In the genomic region with DNA sequence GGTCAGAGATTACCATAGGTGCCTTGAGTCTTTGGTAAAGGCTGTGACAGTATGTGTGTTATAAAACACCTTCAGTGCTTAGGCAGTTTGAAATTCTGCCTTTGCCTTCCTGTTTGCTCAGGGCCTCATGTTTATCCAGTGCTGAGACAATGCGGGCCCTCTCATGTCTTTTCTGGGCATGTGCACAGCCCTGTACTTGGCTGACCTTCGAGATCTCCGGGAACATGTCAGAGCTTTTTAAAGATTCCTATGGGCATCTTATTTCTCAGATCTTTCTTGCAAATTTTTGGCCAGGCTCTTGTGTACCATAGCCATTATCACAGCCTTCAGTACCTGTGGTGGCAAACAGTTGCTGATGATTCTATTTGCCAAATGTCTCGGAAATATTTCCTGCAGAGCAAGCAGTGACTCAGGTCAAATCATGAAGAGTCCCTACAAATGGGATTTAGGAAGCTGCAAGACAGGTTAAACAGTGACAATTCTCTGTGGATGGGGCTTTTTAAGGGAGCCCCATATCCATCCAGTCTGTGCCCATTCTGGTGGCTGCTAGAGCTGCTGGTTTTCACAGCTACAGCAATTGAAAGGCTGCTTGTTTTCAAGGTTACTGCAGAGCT, we compare ENCODE assay signal across 1 cellular context.
TF ChIP-seq lines count a peak whose summit lies in the region.

No MANE protein-coding gene starts in this region.

TF ChIP-seq in HepG2, 621 proteins besides CTCF, POLR2A, EP300 and RAD21 (continued from another document and continues in another):
- no peak for TF ChIP-seq DMTF1 (CRISPR knock-in tag; IDR thresholded peaks at IDR 0.05)
- TF ChIP-seq HNRNPUL1 (IDR thresholded peaks at IDR 0.05; ENCODE audit: low read depth, low read length), result no peak
- TF ChIP-seq, protein P1, sequence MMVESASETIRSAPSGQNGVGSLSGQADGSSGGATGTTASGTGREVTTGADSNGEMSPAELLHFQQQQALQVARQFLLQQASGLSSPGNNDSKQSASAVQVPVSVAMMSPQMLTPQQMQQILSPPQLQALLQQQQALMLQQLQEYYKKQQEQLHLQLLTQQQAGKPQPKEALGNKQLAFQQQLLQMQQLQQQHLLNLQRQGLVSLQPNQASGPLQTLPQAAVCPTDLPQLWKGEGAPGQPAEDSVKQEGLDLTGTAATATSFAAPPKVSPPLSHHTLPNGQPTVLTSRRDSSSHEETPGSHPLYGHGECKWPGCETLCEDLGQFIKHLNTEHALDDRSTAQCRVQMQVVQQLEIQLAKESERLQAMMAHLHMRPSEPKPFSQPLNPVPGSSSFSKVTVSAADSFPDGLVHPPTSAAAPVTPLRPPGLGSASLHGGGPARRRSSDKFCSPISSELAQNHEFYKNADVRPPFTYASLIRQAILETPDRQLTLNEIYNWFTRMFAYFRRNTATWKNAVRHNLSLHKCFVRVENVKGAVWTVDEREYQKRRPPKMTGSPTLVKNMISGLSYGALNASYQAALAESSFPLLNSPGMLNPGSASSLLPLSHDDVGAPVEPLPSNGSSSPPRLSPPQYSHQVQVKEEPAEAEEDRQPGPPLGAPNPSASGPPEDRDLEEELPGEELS (CRISPR knock-in tag; IDR thresholded peaks at IDR 0.05), result peak; percentile 88
- TF ChIP-seq ZNF10 (CRISPR knock-in tag; IDR thresholded peaks at IDR 0.05; ENCODE audit: borderline replicate concordance, low read depth), result no peak
- TF ChIP-seq SMAD3 (CRISPR knock-in tag; IDR thresholded peaks at IDR 0.05), result no peak
- peak; percentile 61; the same call in 1 of the 2 replicates for TF ChIP-seq NR2F6 (IDR thresholded peaks at IDR 0.05)
- peak; percentile 70 for TF ChIP-seq NR2F6 (CRISPR knock-in tag; IDR thresholded peaks at IDR 0.05)
- TF ChIP-seq HCFC1 (IDR thresholded peaks at IDR 0.05; ENCODE audit: low read depth, low read length), result no peak
- no peak for TF ChIP-seq ZNF30 (CRISPR knock-in tag; IDR thresholded peaks at IDR 0.05)
- no peak for TF ChIP-seq CHCHD3 (CRISPR knock-in tag; IDR thresholded peaks at IDR 0.05)
- no peak for TF ChIP-seq SP4 (CRISPR knock-in tag; IDR thresholded peaks at IDR 0.05)
- TF ChIP-seq ZNF850 (CRISPR knock-in tag; conservative IDR thresholded peaks at IDR 0.05), result no peak
- no peak for TF ChIP-seq ZNF570 (CRISPR knock-in tag; IDR thresholded peaks at IDR 0.05; ENCODE audit: borderline replicate concordance)
- no peak for TF ChIP-seq SNRNP70 (IDR thresholded peaks at IDR 0.05; ENCODE audit: low read depth, low read length)
- TF ChIP-seq ZBTB1 (CRISPR knock-in tag; IDR thresholded peaks at IDR 0.05; ENCODE audit: borderline replicate concordance), result no peak
- TF ChIP-seq, protein P2, sequence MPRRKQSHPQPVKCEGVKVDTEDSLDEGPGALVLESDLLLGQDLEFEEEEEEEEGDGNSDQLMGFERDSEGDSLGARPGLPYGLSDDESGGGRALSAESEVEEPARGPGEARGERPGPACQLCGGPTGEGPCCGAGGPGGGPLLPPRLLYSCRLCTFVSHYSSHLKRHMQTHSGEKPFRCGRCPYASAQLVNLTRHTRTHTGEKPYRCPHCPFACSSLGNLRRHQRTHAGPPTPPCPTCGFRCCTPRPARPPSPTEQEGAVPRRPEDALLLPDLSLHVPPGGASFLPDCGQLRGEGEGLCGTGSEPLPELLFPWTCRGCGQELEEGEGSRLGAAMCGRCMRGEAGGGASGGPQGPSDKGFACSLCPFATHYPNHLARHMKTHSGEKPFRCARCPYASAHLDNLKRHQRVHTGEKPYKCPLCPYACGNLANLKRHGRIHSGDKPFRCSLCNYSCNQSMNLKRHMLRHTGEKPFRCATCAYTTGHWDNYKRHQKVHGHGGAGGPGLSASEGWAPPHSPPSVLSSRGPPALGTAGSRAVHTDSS (CRISPR knock-in tag; conservative IDR thresholded peaks at IDR 0.05), result no peak
- TF ChIP-seq, protein P3, sequence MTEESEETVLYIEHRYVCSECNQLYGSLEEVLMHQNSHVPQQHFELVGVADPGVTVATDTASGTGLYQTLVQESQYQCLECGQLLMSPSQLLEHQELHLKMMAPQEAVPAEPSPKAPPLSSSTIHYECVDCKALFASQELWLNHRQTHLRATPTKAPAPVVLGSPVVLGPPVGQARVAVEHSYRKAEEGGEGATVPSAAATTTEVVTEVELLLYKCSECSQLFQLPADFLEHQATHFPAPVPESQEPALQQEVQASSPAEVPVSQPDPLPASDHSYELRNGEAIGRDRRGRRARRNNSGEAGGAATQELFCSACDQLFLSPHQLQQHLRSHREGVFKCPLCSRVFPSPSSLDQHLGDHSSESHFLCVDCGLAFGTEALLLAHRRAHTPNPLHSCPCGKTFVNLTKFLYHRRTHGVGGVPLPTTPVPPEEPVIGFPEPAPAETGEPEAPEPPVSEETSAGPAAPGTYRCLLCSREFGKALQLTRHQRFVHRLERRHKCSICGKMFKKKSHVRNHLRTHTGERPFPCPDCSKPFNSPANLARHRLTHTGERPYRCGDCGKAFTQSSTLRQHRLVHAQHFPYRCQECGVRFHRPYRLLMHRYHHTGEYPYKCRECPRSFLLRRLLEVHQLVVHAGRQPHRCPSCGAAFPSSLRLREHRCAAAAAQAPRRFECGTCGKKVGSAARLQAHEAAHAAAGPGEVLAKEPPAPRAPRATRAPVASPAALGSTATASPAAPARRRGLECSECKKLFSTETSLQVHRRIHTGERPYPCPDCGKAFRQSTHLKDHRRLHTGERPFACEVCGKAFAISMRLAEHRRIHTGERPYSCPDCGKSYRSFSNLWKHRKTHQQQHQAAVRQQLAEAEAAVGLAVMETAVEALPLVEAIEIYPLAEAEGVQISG (CRISPR knock-in tag; IDR thresholded peaks at IDR 0.05), result peak; percentile 56
- no peak for TF ChIP-seq EED (CRISPR knock-in tag; IDR thresholded peaks at IDR 0.05)
- no peak for TF ChIP-seq THAP7 (CRISPR knock-in tag; IDR thresholded peaks at IDR 0.05)
- no peak for TF ChIP-seq ZNF747 (CRISPR knock-in tag; IDR thresholded peaks at IDR 0.05; ENCODE audit: borderline replicate concordance)
- no peak for TF ChIP-seq JDP2 (CRISPR knock-in tag; IDR thresholded peaks at IDR 0.05; ENCODE audit: borderline replicate concordance)
- TF ChIP-seq CENPT (CRISPR knock-in tag; IDR thresholded peaks at IDR 0.05; ENCODE audit: low read depth), result no peak
- no peak for TF ChIP-seq NR1H2 (CRISPR knock-in tag; IDR thresholded peaks at IDR 0.05; ENCODE audit: borderline replicate concordance, low read depth)
- no peak for TF ChIP-seq PCBP1 (IDR thresholded peaks at IDR 0.05; ENCODE audit: borderline replicate concordance, low read depth, low read length)
- TF ChIP-seq MIXL1 (CRISPR knock-in tag; IDR thresholded peaks at IDR 0.05), result peak; percentile 64; the same call in 1 of the 2 replicates
- TF ChIP-seq ARNT (IDR thresholded peaks at IDR 0.05), result no peak
- TF ChIP-seq, protein P4, sequence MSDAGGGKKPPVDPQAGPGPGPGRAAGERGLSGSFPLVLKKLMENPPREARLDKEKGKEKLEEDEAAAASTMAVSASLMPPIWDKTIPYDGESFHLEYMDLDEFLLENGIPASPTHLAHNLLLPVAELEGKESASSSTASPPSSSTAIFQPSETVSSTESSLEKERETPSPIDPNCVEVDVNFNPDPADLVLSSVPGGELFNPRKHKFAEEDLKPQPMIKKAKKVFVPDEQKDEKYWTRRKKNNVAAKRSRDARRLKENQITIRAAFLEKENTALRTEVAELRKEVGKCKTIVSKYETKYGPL (CRISPR knock-in tag; IDR thresholded peaks at IDR 0.05), result 0 out of 2 replicates have a peak, but pooled peaks have one; percentile 45
- TF ChIP-seq, protein P5, sequence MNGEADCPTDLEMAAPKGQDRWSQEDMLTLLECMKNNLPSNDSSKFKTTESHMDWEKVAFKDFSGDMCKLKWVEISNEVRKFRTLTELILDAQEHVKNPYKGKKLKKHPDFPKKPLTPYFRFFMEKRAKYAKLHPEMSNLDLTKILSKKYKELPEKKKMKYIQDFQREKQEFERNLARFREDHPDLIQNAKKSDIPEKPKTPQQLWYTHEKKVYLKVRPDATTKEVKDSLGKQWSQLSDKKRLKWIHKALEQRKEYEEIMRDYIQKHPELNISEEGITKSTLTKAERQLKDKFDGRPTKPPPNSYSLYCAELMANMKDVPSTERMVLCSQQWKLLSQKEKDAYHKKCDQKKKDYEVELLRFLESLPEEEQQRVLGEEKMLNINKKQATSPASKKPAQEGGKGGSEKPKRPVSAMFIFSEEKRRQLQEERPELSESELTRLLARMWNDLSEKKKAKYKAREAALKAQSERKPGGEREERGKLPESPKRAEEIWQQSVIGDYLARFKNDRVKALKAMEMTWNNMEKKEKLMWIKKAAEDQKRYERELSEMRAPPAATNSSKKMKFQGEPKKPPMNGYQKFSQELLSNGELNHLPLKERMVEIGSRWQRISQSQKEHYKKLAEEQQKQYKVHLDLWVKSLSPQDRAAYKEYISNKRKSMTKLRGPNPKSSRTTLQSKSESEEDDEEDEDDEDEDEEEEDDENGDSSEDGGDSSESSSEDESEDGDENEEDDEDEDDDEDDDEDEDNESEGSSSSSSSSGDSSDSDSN (CRISPR knock-in tag; IDR thresholded peaks at IDR 0.05), result peak; percentile 17; the same call in 1 of the 2 replicates
- TF ChIP-seq JUNB (CRISPR knock-in tag; IDR thresholded peaks at IDR 0.05; ENCODE audit: borderline replicate concordance), result no peak
- no peak for TF ChIP-seq IKZF1 (IDR thresholded peaks at IDR 0.05)
- TF ChIP-seq PLSCR1 (CRISPR knock-in tag; IDR thresholded peaks at IDR 0.05; ENCODE audit: borderline replicate concordance), result no peak
- TF ChIP-seq RFXAP (CRISPR knock-in tag; IDR thresholded peaks at IDR 0.05; ENCODE audit: borderline replicate concordance), result no peak
- no peak for TF ChIP-seq SETDB1 (CRISPR knock-in tag; IDR thresholded peaks at IDR 0.05; ENCODE audit: borderline replicate concordance)
- TF ChIP-seq, protein P6, sequence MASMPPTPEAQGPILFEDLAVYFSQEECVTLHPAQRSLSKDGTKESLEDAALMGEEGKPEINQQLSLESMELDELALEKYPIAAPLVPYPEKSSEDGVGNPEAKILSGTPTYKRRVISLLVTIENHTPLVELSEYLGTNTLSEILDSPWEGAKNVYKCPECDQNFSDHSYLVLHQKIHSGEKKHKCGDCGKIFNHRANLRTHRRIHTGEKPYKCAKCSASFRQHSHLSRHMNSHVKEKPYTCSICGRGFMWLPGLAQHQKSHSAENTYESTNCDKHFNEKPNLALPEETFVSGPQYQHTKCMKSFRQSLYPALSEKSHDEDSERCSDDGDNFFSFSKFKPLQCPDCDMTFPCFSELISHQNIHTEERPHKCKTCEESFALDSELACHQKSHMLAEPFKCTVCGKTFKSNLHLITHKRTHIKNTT (CRISPR knock-in tag; IDR thresholded peaks at IDR 0.05), result no peak
- TF ChIP-seq ZHX1 (CRISPR knock-in tag; IDR thresholded peaks at IDR 0.05; ENCODE audit: low read depth), result no peak
- no peak for TF ChIP-seq PRPF4 (IDR thresholded peaks at IDR 0.05; ENCODE audit: low read depth, low read length, poor library complexity, severe bottlenecking)
- TF ChIP-seq NAIF1 (CRISPR knock-in tag; IDR thresholded peaks at IDR 0.05; ENCODE audit: borderline replicate concordance), result no peak
- TF ChIP-seq, protein P7, sequence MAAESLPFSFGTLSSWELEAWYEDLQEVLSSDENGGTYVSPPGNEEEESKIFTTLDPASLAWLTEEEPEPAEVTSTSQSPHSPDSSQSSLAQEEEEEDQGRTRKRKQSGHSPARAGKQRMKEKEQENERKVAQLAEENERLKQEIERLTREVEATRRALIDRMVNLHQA (CRISPR knock-in tag; IDR thresholded peaks at IDR 0.05), result no peak
